ENCODE assay signal across 11 cellular contexts in the genomic region with DNA sequence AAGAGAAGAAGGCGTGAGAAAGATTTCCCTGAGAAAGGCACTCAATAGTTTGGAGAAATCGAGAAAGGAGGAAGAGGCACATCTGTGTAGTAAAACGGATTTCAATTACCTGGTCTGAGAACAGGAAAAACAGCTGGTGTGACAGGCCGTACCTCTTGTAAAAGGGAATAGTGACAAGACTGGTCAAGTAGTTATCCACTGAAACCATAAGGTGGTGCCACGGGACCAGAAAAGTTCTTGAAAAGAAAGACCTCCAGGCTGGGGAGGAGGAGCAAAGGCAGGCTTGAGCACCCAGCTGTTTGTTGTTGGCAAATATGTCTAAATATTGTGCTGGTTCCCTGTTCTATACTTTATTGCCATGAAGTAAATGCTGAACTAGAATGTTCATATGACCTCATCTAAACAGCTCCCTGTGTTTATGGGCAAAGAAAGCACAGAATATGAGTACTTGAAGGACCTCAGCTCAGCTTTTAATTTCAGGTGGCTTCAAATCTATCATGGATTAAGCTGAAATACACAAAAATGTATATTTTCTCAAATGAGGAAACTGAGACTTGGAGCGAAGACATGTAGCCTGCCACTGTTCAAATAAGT. TPM values are rescaled to one million over a fixed set of nuclear protein-coding genes. Genes with fewer than 3 reads are reported as not detected.
A peak's percentile ranks its signal among the peaks of the same experiment; 100 is the strongest.
DNase-seq lines count a peak whose midpoint lies in the region; ATAC-seq, FAIRE-seq and TF ChIP-seq lines count a peak whose summit lies in the region.
"Had no signal": no experiment of that assay in that cellular context is flagged by ENCODE, and none has a peak within 500 bp of the region (broad histone marks: within the 10 kb centered on the region; RNA-seq: fewer than 3 reads in every experiment).

No MANE protein-coding gene starts in this region.

- ATAC-seq in GM21576 (IDR thresholded peaks at IDR 0.05; ENCODE audit: unreplicated experiment) (peak; percentile 71), HG03139 (IDR thresholded peaks at IDR 0.05; ENCODE audit: unreplicated experiment) (no peak)
- no peak for ATAC-seq in CD8-positive, alpha-beta T cell

- TF ChIP-seq POLR2A in GM12891 (IDR thresholded peaks at IDR 0.05; ENCODE audit: low read depth, low read length) (no peak), spleen (IDR thresholded peaks at IDR 0.05) (no peak)

- peak overlapping the region; percentile 32 for H3K4me2 ChIP-seq in MM.1S (ENCODE audit: low read depth, low read length)

- WGBS in spleen, 5 donors: 24 to 35% (median 29%) methylated on average over 6 of the region's 6 CpGs

- H3K27ac ChIP-seq in MM.1S (ENCODE audit: low read length): no peak overlapping the region
- H3K27ac ChIP-seq in CD8-positive, alpha-beta T cell (ENCODE audit: low read depth, low read length): no peak overlapping the region
- no peak overlapping the region for H3K27ac ChIP-seq in spleen

- CTCF ChIA-PET in CD8-positive, alpha-beta T cell (lab: Charles Lee): no interaction called here

- 0 out of 2 replicates have a peak overlapping the region, but pooled peaks have one; percentile 43 for H2AFZ ChIP-seq in MM.1S (ENCODE audit: low read length)

- H3K36me3 ChIP-seq in MM.1S (replicated peaks; ENCODE audit: insufficient read depth, low read length) (no peaks in the 10 kb centered on the region), spleen (no peaks in the 10 kb centered on the region)
- no peaks in the 10 kb centered on the region for H3K36me3 ChIP-seq in CD8-positive, alpha-beta T cell (ENCODE audit: insufficient read depth, low read length)
- H3K36me3 ChIP-seq: Peyer's patch had no signal

- H3K27ac Mint-ChIP-seq in endothelial cell (ENCODE audit: unreplicated experiment) (no peak overlapping the region), type B pancreatic cell (no peak overlapping the region)
- no peak overlapping the region for H3K27ac Mint-ChIP-seq in CD8-positive, alpha-beta T cell

- H3K4me1 Mint-ChIP-seq in endothelial cell (ENCODE audit: unreplicated experiment) (peaks cover 26% of the 10 kb centered on the region), type B pancreatic cell (ENCODE audit: unreplicated experiment) (peaks cover 4% of the 10 kb centered on the region)
- peaks cover 3% of the 10 kb centered on the region for H3K4me1 Mint-ChIP-seq in CD8-positive, alpha-beta T cell (ENCODE audit: low read depth)

- H3K27me3 ChIP-seq in MM.1S (replicated peaks; ENCODE audit: insufficient read depth, low read length) (no peaks in the 10 kb centered on the region), spleen (replicated peaks in 1 of 7) (peaks cover 0 to 11% (median 0%) of the 10 kb centered on the region in 7 donors)
- peaks cover 6% of the 10 kb centered on the region for H3K27me3 ChIP-seq in CD8-positive, alpha-beta T cell (ENCODE audit: insufficient read depth, low read length)
- H3K27me3 ChIP-seq: Peyer's patch had no signal

- DNase-seq in GM12891 (ENCODE audit: insufficient read length, low spot score) (peak; percentile 29), MM.1S (peak; percentile 66), endothelial cell (ENCODE audit: low spot score) (peak; percentile 56), type B pancreatic cell (ENCODE audit: extremely low spot score, unreplicated experiment) (no peak), spleen (no peak)
- DNase-seq in CD8-positive, alpha-beta T cell: no peak

- H3K36me3 Mint-ChIP-seq in endothelial cell (ENCODE audit: low read depth, unreplicated experiment) (no peaks in the 10 kb centered on the region), type B pancreatic cell (no peaks in the 10 kb centered on the region)
- H3K36me3 Mint-ChIP-seq in CD8-positive, alpha-beta T cell: no peaks in the 10 kb centered on the region

- H3K9me3 ChIP-seq in MM.1S (replicated peaks; ENCODE audit: insufficient read depth, low read length) (no peaks in the 10 kb centered on the region), spleen (no peaks in the 10 kb centered on the region)
- no peaks in the 10 kb centered on the region for H3K9me3 ChIP-seq in CD8-positive, alpha-beta T cell (ENCODE audit: low read length)
- H3K9me3 ChIP-seq: Peyer's patch had no signal

- H3K4me1 ChIP-seq in MM.1S (ENCODE audit: low read length): peaks cover 9% of the 10 kb centered on the region; the same call in 1 of the 2 replicates
- no peaks in the 10 kb centered on the region for H3K4me1 ChIP-seq in CD8-positive, alpha-beta T cell (ENCODE audit: insufficient read depth, low read length)
- H3K4me1 ChIP-seq in spleen: peaks cover 0 to 12% (median 2%) of the 10 kb centered on the region in 6 donors

- peaks cover 4% of the 10 kb centered on the region for H3K27me3 Mint-ChIP-seq in endothelial cell (ENCODE audit: unreplicated experiment)
- H3K27me3 Mint-ChIP-seq in type B pancreatic cell: peaks cover 17% of the 10 kb centered on the region
- H3K27me3 Mint-ChIP-seq in CD8-positive, alpha-beta T cell (ENCODE audit: low read depth): peaks cover 17% of the 10 kb centered on the region

- no peak overlapping the region for H3K9ac ChIP-seq in MM.1S (ENCODE audit: low read length)

- intact Hi-C loops in CD8-positive, alpha-beta T cell (cut with DNase I, micrococcal nuclease): no loop called here
- intact Hi-C loops in spleen (cut with DNase I; ENCODE audit: low total_unique reads): no loop called here

- POLR2A ChIA-PET in CD8-positive, alpha-beta T cell (lab: Charles Lee): interaction anchor here (0.8 kb wide), 1 partner anchor 13 kb away, joined by 3 read pairs; no protein-coding TSS in a partner anchor

- no peaks in the 10 kb centered on the region for H3K9me2 ChIP-seq in MM.1S (replicated peaks; ENCODE audit: insufficient read depth, low read length)

- peak; percentile 43 for TF ChIP-seq CTCF in MM.1S (IDR thresholded peaks at IDR 0.05; ENCODE audit: low read length)
- no peak for TF ChIP-seq CTCF in endothelial cell (IDR thresholded peaks at IDR 0.05; ENCODE audit: unreplicated experiment)
- TF ChIP-seq CTCF in type B pancreatic cell (conservative IDR thresholded peaks at IDR 0.05): peak; percentile 61
- no peak for TF ChIP-seq CTCF in CD8-positive, alpha-beta T cell (IDR thresholded peaks at IDR 0.05)
- peak in 3 of 11 experiments; percentile 11 to 25 (median 20) for TF ChIP-seq CTCF in spleen (IDR thresholded peaks at IDR 0.05 in 8 of 11, conservative IDR thresholded peaks at IDR 0.05 in 3 of 11)

- no peak for FAIRE-seq in GM12891 (lab: Jason Lieb, UNC)
- FAIRE-seq: islet of Langerhans had no signal

- H3K9me3 Mint-ChIP-seq in endothelial cell (ENCODE audit: unreplicated experiment) (no peaks in the 10 kb centered on the region), type B pancreatic cell (no peaks in the 10 kb centered on the region)
- H3K9me3 Mint-ChIP-seq in CD8-positive, alpha-beta T cell: peaks cover 5% of the 10 kb centered on the region

- H3K4me3 Mint-ChIP-seq in endothelial cell (ENCODE audit: unreplicated experiment): no peak overlapping the region
- H3K4me3 Mint-ChIP-seq in type B pancreatic cell: no peak overlapping the region
- H3K4me3 Mint-ChIP-seq in CD8-positive, alpha-beta T cell: no peak overlapping the region

- H3K79me2 ChIP-seq in MM.1S (ENCODE audit: low read length): no peaks in the 10 kb centered on the region

- H4K20me1 ChIP-seq in MM.1S (ENCODE audit: insufficient read depth, low read length): no peaks in the 10 kb centered on the region

- no peaks in the 10 kb centered on the region for H3F3A ChIP-seq in MM.1S (ENCODE audit: insufficient read depth, low read length)

- H3K4me3 ChIP-seq in MM.1S (ENCODE audit: low read length): no peak overlapping the region
- H3K4me3 ChIP-seq in CD8-positive, alpha-beta T cell (ENCODE audit: low read depth, low read length): no peak overlapping the region
- no peak overlapping the region for H3K4me3 ChIP-seq in spleen
- H3K4me3 ChIP-seq: Peyer's patch had no signal

TF ChIP-seq in GM12891, 5 proteins besides CTCF, POLR2A, EP300 and RAD21:
- TF ChIP-seq SPI1 (IDR thresholded peaks at IDR 0.05; ENCODE audit: low read depth, low read length): no peak
- no peak for TF ChIP-seq POLR2AphosphoS5 (IDR thresholded peaks at IDR 0.05; ENCODE audit: low read depth, low read length)
- TF ChIP-seq PAX5 (IDR thresholded peaks at IDR 0.05; ENCODE audit: insufficient read depth, low read length, severe bottlenecking): no peak
- TF ChIP-seq TAF1 (IDR thresholded peaks at IDR 0.05; ENCODE audit: low read depth, low read length): no peak
- TF ChIP-seq POU2F2 (IDR thresholded peaks at IDR 0.05; ENCODE audit: low read depth, low read length): no peak

RNA-seq across cellular contexts. Expression of a gene that starts 4.0 kb away (rescaled TPM):
- not detected for polyA plus RNA-seq in GM12891 (2012; ENCODE audit: low read depth, missing spikeins)
- not detected for total RNA-seq in endothelial cell (ENCODE audit: unreplicated experiment)
- 0.27 and 0.29 TPM in 2 replicates for total RNA-seq in type B pancreatic cell (ENCODE audit: low replicate concordance)
- total RNA-seq in CD8-positive, alpha-beta T cell: not detected
- under 1 TPM in 1 of 7 donors, not detected in 6; 0.25 TPM for total RNA-seq in spleen
- polyA plus RNA-seq in spleen: under 1 TPM in 2 of 3 donors, not detected in 1; 0.10 to 0.12 TPM

RNA-seq across cellular contexts. Expression of a gene that starts 42.4 kb away (rescaled TPM):
- polyA plus RNA-seq in GM12891 (2012; ENCODE audit: low read depth, missing spikeins): not detected
- not detected for total RNA-seq in endothelial cell (ENCODE audit: unreplicated experiment)
- 1.2 and 6.1 TPM in 2 replicates for total RNA-seq in type B pancreatic cell (ENCODE audit: low replicate concordance)
- total RNA-seq in CD8-positive, alpha-beta T cell: not detected
- not detected for total RNA-seq in spleen
- polyA plus RNA-seq in spleen: under 1 TPM in 1 of 3 donors, not detected in 2; 0.06 TPM
- total RNA-seq: urinary bladder had no signal
- polyA plus RNA-seq: urinary bladder had no signal

Comparison
In these comparisons a context has a peak if more than half of its experiments do, and no peak if none do; other contexts are left out.
1. DNase-seq: peak in GM12891 (single experiment), MM.1S (single experiment) and endothelial cell (single experiment); none in type B pancreatic cell (single experiment), CD8-positive, alpha-beta T cell (0 of 7) and spleen (single experiment).
2. CTCF ChIP-seq: peak in MM.1S (single experiment) and type B pancreatic cell (single experiment); none in endothelial cell (single experiment) and CD8-positive, alpha-beta T cell (single experiment).